Comparison of ENCODE assay signal across 8 cellular contexts in genomic region chr9:124011460-124012301, GRCh38. TPM values are rescaled to one million over a fixed set of nuclear protein-coding genes. Genes with fewer than 3 reads are reported as not detected.
DNase-seq lines count a peak whose midpoint lies in the region; ATAC-seq and TF ChIP-seq lines count a peak whose summit lies in the region.

TSS of gene LHX2 (plus strand) at chr9:124011768. CDS start at chr9:124012349, 581 bp downstream.

- no peak within 1 kb of the TSS for H3K27ac Mint-ChIP-seq in stimulated activated memory B cell treated with anti-CD40 and anti-IgM and Interleukin-4, amounts not matched to agents 10 μg/mL and 1 μg/mL and 100 μg/mL, for 72 hours

- H3K9me3 Mint-ChIP-seq in stimulated activated memory B cell treated with anti-CD40 and anti-IgM and Interleukin-4, amounts not matched to agents 10 μg/mL and 1 μg/mL and 100 μg/mL, for 72 hours = no peaks in the 10 kb centered on the region

- H3K4me3 Mint-ChIP-seq in stimulated activated memory B cell treated with anti-CD40 and anti-IgM and Interleukin-4, amounts not matched to agents 10 μg/mL and 1 μg/mL and 100 μg/mL, for 72 hours = peak within 1 kb of the TSS; percentile 67

- no peaks in the 10 kb centered on the region for H3K36me3 Mint-ChIP-seq in stimulated activated memory B cell treated with anti-CD40 and anti-IgM and Interleukin-4, amounts not matched to agents 10 μg/mL and 1 μg/mL and 100 μg/mL, for 72 hours

- DNase-seq in EL (peak; percentile 89), HK-2 (ENCODE audit: unreplicated experiment) (peak; percentile 93), NCI-H82 treated with DMSO at 0.1 percent for 48 hours (lab: John Stamatoyannopoulos, UW; ENCODE audit: unreplicated experiment) (peak; percentile 66), cerebellum (ENCODE audit: low spot score) (peak; percentile 57), left lung (no peak), AML-193 (lab: John Stamatoyannopoulos, UW) (no peak)
- DNase-seq in activated effector memory CD4-positive, alpha-beta T cell treated with Interleukin-2 at 50 U/mL for 16 hours = no peak

- peaks cover 4 to 60% of the 10 kb centered on the region in 2 donors for H3K4me1 ChIP-seq in left lung

- intact Hi-C loops in left lung (cut with DNase I) = no loop called here

- H3K27ac ChIP-seq in left lung = no peak within 1 kb of the TSS

- H3K4me3 ChIP-seq in left lung = peak within 1 kb of the TSS in 1 of 2 donors; percentile 31

- peaks cover 89% of the 10 kb centered on the region for H3K27me3 Mint-ChIP-seq in stimulated activated memory B cell treated with anti-CD40 and anti-IgM and Interleukin-4, amounts not matched to agents 10 μg/mL and 1 μg/mL and 100 μg/mL, for 72 hours

- peak; percentile 64 for ATAC-seq in left lung
- ATAC-seq in stimulated activated memory B cell treated with anti-CD40 and anti-IgM and Interleukin-4, amounts not matched to agents 10 μg/mL and 1 μg/mL and 100 μg/mL, for 72 hours = no peak

- no peak for TF ChIP-seq CTCF in left lung (IDR thresholded peaks at IDR 0.05)

- H3K36me3 ChIP-seq in left lung = no peaks in the 10 kb centered on the region

- H3K4me1 Mint-ChIP-seq in stimulated activated memory B cell treated with anti-CD40 and anti-IgM and Interleukin-4, amounts not matched to agents 10 μg/mL and 1 μg/mL and 100 μg/mL, for 72 hours = peaks cover 46% of the 10 kb centered on the region

- H3K27me3 ChIP-seq in left lung = peaks cover 98 to 100% of the 10 kb centered on the region in 2 donors

- no peaks in the 10 kb centered on the region for H3K9me3 ChIP-seq in left lung

RNA-seq across cellular contexts. Expression of gene LHX2, which starts in this region (rescaled TPM):
- total RNA-seq in cerebellum (0.64 TPM), left lung (not detected)

Comparison
In these comparisons a context has a peak if more than half of its experiments do, and no peak if none do; other contexts are left out.
1. Peak in DNase-seq in cerebellum; RNA of the gene not detected or under 1 TPM.
2. Peak in ATAC-seq in left lung; RNA of the gene not detected or under 1 TPM.
3. DNase-seq: peak in EL (single experiment), HK-2 (single experiment) and NCI-H82 treated with DMSO at 0.1 percent for 48 hours (single experiment); none in left lung (0 of 2), activated effector memory CD4-positive, alpha-beta T cell treated with Interleukin-2 at 50 U/mL for 16 hours (single experiment) and AML-193 (0 of 2).